Comparison of ENCODE assay signal across 8 cellular contexts in genomic region chr19:49339364-49340068, GRCh38. TPM values are rescaled to one million over a fixed set of nuclear protein-coding genes. Genes with fewer than 3 reads are reported as not detected.
A peak's percentile ranks its signal among the peaks of the same experiment; 100 is the strongest.
DNase-seq lines count a peak whose midpoint lies in the region; ATAC-seq and TF ChIP-seq lines count a peak whose summit lies in the region.

No MANE protein-coding gene starts in this region.

- POLR2A ChIA-PET in activated CD8-positive, alpha-beta T cell treated with anti-CD3 and anti-CD28 coated beads for 36 hours (lab: Charles Lee): no interaction called here

- ATAC-seq in central memory CD8-positive, alpha-beta T cell (replicated peaks; ENCODE audit: extremely low read depth, poor library complexity, severe bottlenecking): no peak
- no peak for ATAC-seq in activated CD8-positive, alpha-beta T cell treated with anti-CD3 and anti-CD28 coated beads for 36 hours

- H3K4me3 ChIP-seq in skeletal muscle satellite cell (ENCODE audit: low read length): peak overlapping the region; percentile 35

- peaks cover 66% of the 10 kb centered on the region for H3K4me1 Mint-ChIP-seq in central memory CD8-positive, alpha-beta T cell
- peaks cover 38% of the 10 kb centered on the region for H3K4me1 Mint-ChIP-seq in activated CD8-positive, alpha-beta T cell treated with anti-CD3 and anti-CD28 coated beads for 36 hours (ENCODE audit: low read depth)

- peaks cover 15% of the 10 kb centered on the region for H3K4me1 ChIP-seq in skeletal muscle satellite cell (ENCODE audit: control insufficient read depth, insufficient read depth, low read length)

- DNase-seq in AG08395 (ENCODE audit: low spot score) (peak; percentile 94), LoVo (ENCODE audit: low spot score) (peak; percentile 15), inferior parietal cortex (ENCODE audit: extremely low spot score) (peak; percentile 72), activated gamma-delta T cell (lab: John Stamatoyannopoulos, UW) (no peak), RPMI8226 (no peak)
- DNase-seq in central memory CD8-positive, alpha-beta T cell (ENCODE audit: low spot score in 2 of 2): no peak
- DNase-seq in activated CD8-positive, alpha-beta T cell treated with anti-CD3 and anti-CD28 coated beads for 36 hours: no peak

- peak overlapping the region; percentile 74 for H3K27ac Mint-ChIP-seq in central memory CD8-positive, alpha-beta T cell (ENCODE audit: low read depth)
- no peak overlapping the region for H3K27ac Mint-ChIP-seq in activated CD8-positive, alpha-beta T cell treated with anti-CD3 and anti-CD28 coated beads for 36 hours

- H3K4me3 Mint-ChIP-seq in central memory CD8-positive, alpha-beta T cell: peak overlapping the region; percentile 48
- no peak overlapping the region for H3K4me3 Mint-ChIP-seq in activated CD8-positive, alpha-beta T cell treated with anti-CD3 and anti-CD28 coated beads for 36 hours

- CTCF ChIA-PET in activated CD8-positive, alpha-beta T cell treated with anti-CD3 and anti-CD28 coated beads for 36 hours (lab: Charles Lee): no interaction called here

- no peaks in the 10 kb centered on the region for H3K27me3 Mint-ChIP-seq in central memory CD8-positive, alpha-beta T cell
- no peaks in the 10 kb centered on the region for H3K27me3 Mint-ChIP-seq in activated CD8-positive, alpha-beta T cell treated with anti-CD3 and anti-CD28 coated beads for 36 hours

- TF ChIP-seq CTCF in activated CD8-positive, alpha-beta T cell treated with anti-CD3 and anti-CD28 coated beads for 36 hours (IDR thresholded peaks at IDR 0.05): no peak

- no peak overlapping the region for H3K9ac ChIP-seq in skeletal muscle satellite cell (ENCODE audit: low read depth, low read length)

- intact Hi-C loops in activated CD8-positive, alpha-beta T cell treated with anti-CD3 and anti-CD28 coated beads for 36 hours (cut with micrococcal nuclease): no loop called here

- H3K4me2 ChIP-seq in skeletal muscle satellite cell (ENCODE audit: low read length): peak overlapping the region; percentile 37

- H3K36me3 Mint-ChIP-seq in central memory CD8-positive, alpha-beta T cell (ENCODE audit: insufficient read depth): peaks cover 32% of the 10 kb centered on the region
- peaks cover 34% of the 10 kb centered on the region for H3K36me3 Mint-ChIP-seq in activated CD8-positive, alpha-beta T cell treated with anti-CD3 and anti-CD28 coated beads for 36 hours (ENCODE audit: low read depth)

- no peaks in the 10 kb centered on the region for H3K9me3 Mint-ChIP-seq in central memory CD8-positive, alpha-beta T cell
- no peaks in the 10 kb centered on the region for H3K9me3 Mint-ChIP-seq in activated CD8-positive, alpha-beta T cell treated with anti-CD3 and anti-CD28 coated beads for 36 hours

- H3K9me3 ChIP-seq in skeletal muscle satellite cell (replicated peaks; ENCODE audit: low read length): no peaks in the 10 kb centered on the region

- peaks cover 24% of the 10 kb centered on the region for H3K36me3 ChIP-seq in skeletal muscle satellite cell (ENCODE audit: insufficient read depth, low read length)

- no peaks in the 10 kb centered on the region for H3K27me3 ChIP-seq in skeletal muscle satellite cell (ENCODE audit: control insufficient read depth, insufficient read depth, low read length)

RNA-seq across cellular contexts. Expression of gene CD37, which starts 4.3 kb away (rescaled TPM):
- not detected in 2 replicates for total RNA-seq in skeletal muscle satellite cell (2012; rRNA removed)
- 100 to 1,000 TPM; 131 to 137 TPM for total RNA-seq in activated CD8-positive, alpha-beta T cell treated with anti-CD3 and anti-CD28 coated beads for 36 hours

RNA-seq across cellular contexts. Expression of gene SLC6A16, which starts 14.5 kb away (rescaled TPM):
- total RNA-seq in skeletal muscle satellite cell (2012; rRNA removed): not detected in 2 replicates
- total RNA-seq in activated CD8-positive, alpha-beta T cell treated with anti-CD3 and anti-CD28 coated beads for 36 hours: 1 to 10 TPM in 1 of 2 experiments, under 1 TPM in 1; 0.61 to 1.1 TPM

RNA-seq across cellular contexts. Expression of gene TEAD2, which starts 22.7 kb away (rescaled TPM):
- 8.4 and 10.9 TPM in 2 replicates for total RNA-seq in skeletal muscle satellite cell (2012; rRNA removed)
- total RNA-seq in activated CD8-positive, alpha-beta T cell treated with anti-CD3 and anti-CD28 coated beads for 36 hours: not detected

RNA-seq across cellular contexts. Expression of gene DKKL1, which starts 24.2 kb away (rescaled TPM):
- 0.25 TPM in 1 of 2 replicates, not detected in the other for total RNA-seq in skeletal muscle satellite cell (2012; rRNA removed)
- total RNA-seq in activated CD8-positive, alpha-beta T cell treated with anti-CD3 and anti-CD28 coated beads for 36 hours: not detected

RNA-seq across cellular contexts. Expression of gene KASH5, which starts 48.5 kb away (rescaled TPM):
- total RNA-seq in skeletal muscle satellite cell (2012; rRNA removed): not detected in 2 replicates
- under 1 TPM in 1 of 2 experiments, not detected in 1; 0.95 TPM for total RNA-seq in activated CD8-positive, alpha-beta T cell treated with anti-CD3 and anti-CD28 coated beads for 36 hours

Comparison
In these comparisons a context has a peak if more than half of its experiments do, and no peak if none do; other contexts are left out.
1. DNase-seq: peak in AG08395 (single experiment), LoVo (single experiment) and inferior parietal cortex (single experiment); none in central memory CD8-positive, alpha-beta T cell (0 of 2), activated gamma-delta T cell (single experiment), activated CD8-positive, alpha-beta T cell treated with anti-CD3 and anti-CD28 coated beads for 36 hours (single experiment) and RPMI8226 (single experiment).